In genomic region chrX:19544693-19545305, GRCh38 we compare ENCODE assay signal across 8 cellular contexts. TPM values are rescaled to one million over a fixed set of nuclear protein-coding genes. Genes with fewer than 3 reads are reported as not detected.
A peak's percentile ranks its signal among the peaks of the same experiment; 100 is the strongest.
DNase-seq lines count a peak whose midpoint lies in the region; ATAC-seq and TF ChIP-seq lines count a peak whose summit lies in the region.

No MANE protein-coding gene starts in this region.

- peaks cover 8% of the 10 kb centered on the region for H3K36me3 ChIP-seq in BJ (ENCODE audit: control insufficient read depth, insufficient read depth, low read length)
- no peaks in the 10 kb centered on the region for H3K36me3 ChIP-seq in WERI-Rb-1
- no peaks in the 10 kb centered on the region for H3K36me3 ChIP-seq in mesendoderm (ENCODE audit: control insufficient read depth, insufficient read depth, low read length)

- H3K9ac ChIP-seq in mesendoderm (ENCODE audit: low read length): no peak overlapping the region

- DNase-seq in BJ (ENCODE audit: low read depth) (no peak), NCI-H1092 (lab: John Stamatoyannopoulos, UW) (peak; percentile 63), WERI-Rb-1 (peak; percentile 62), endothelial cell (ENCODE audit: low spot score) (peak; percentile 35), mesendoderm (peak; percentile 45)
- DNase-seq in stimulated activated naive CD4-positive, alpha-beta T cell treated with Interleukin-2 at 50 U/mL for 16 hours (lab: John Stamatoyannopoulos, UW): no peak

- no peak overlapping the region for H3K4ac ChIP-seq in mesendoderm (ENCODE audit: low read depth, low read length)

- no peak overlapping the region for H3K56ac ChIP-seq in mesendoderm (ENCODE audit: low read length)

- POLR2A ChIA-PET in BJ (lab: Charles Lee): no interaction called here

- H4K5ac ChIP-seq in mesendoderm (ENCODE audit: low read length): no peak overlapping the region

- H3K4me3 Mint-ChIP-seq in endothelial cell (ENCODE audit: unreplicated experiment): no peak overlapping the region

- CTCF ChIA-PET in BJ (lab: Yijun Ruan, JAX): interaction anchor here (0.8 kb wide), 1 partner anchor 49 kb away, joined by 3 read pairs; no protein-coding TSS in a partner anchor

- H3K36me3 Mint-ChIP-seq in endothelial cell (ENCODE audit: low read depth, unreplicated experiment): peaks cover 25% of the 10 kb centered on the region

- H3K4me1 Mint-ChIP-seq in endothelial cell (ENCODE audit: unreplicated experiment): no peaks in the 10 kb centered on the region

- H3K27me3 ChIP-seq in BJ (ENCODE audit: control insufficient read depth, insufficient read depth, low read length) (no peaks in the 10 kb centered on the region), WERI-Rb-1 (ENCODE audit: insufficient read depth, low read depth, severe bottlenecking) (no peaks in the 10 kb centered on the region), mesendoderm (ENCODE audit: insufficient read depth, low read length, poor library complexity) (no peaks in the 10 kb centered on the region)

- H3K4me2 ChIP-seq in mesendoderm (ENCODE audit: low read length): no peak overlapping the region

- no CpG with 5 or more reads among the region's 8 CpGs for WGBS in mesendoderm (ENCODE audit: extremely low coverage, insufficient coverage, low lambda C conversion rate)

- no peaks in the 10 kb centered on the region for H3K9me3 ChIP-seq in WERI-Rb-1 (ENCODE audit: severe bottlenecking)

- no peak overlapping the region for H3K18ac ChIP-seq in mesendoderm (ENCODE audit: low read length)

- H3K4me1 ChIP-seq in mesendoderm (ENCODE audit: control insufficient read depth, low read depth, low read length): no peaks in the 10 kb centered on the region

- peak overlapping the region; percentile 70 for H3K27ac Mint-ChIP-seq in endothelial cell (ENCODE audit: unreplicated experiment)

- H3K9me3 Mint-ChIP-seq in endothelial cell (ENCODE audit: unreplicated experiment): no peaks in the 10 kb centered on the region

- H3K4me3 ChIP-seq in BJ (ENCODE audit: low read depth, low read length): no peak overlapping the region
- H3K4me3 ChIP-seq in WERI-Rb-1 (ENCODE audit: low read depth, low read length): no peak overlapping the region
- no peak overlapping the region for H3K4me3 ChIP-seq in mesendoderm (ENCODE audit: low read length)

- no peak overlapping the region for H2AK5ac ChIP-seq in mesendoderm (ENCODE audit: low read length)

- H2BK120ac ChIP-seq in mesendoderm (ENCODE audit: low read depth, low read length): no peak overlapping the region

- ATAC-seq in GM18867 (IDR thresholded peaks at IDR 0.05; ENCODE audit: unreplicated experiment) (peak; percentile 79), GM18520 (IDR thresholded peaks at IDR 0.05; ENCODE audit: unreplicated experiment) (no peak)

- TF ChIP-seq CTCF in BJ (IDR thresholded peaks at IDR 0.05; ENCODE audit: insufficient read depth, low read depth, low read length): peak; percentile 75
- peak; percentile 81 for TF ChIP-seq CTCF in WERI-Rb-1 (IDR thresholded peaks at IDR 0.05; ENCODE audit: low read depth, low read length)
- TF ChIP-seq CTCF in endothelial cell (IDR thresholded peaks at IDR 0.05; ENCODE audit: unreplicated experiment): peak; percentile 26

- H3K27me3 Mint-ChIP-seq in endothelial cell (ENCODE audit: unreplicated experiment): no peaks in the 10 kb centered on the region

- no peak overlapping the region for H4K8ac ChIP-seq in mesendoderm (ENCODE audit: low read depth, low read length)

- H3K27ac ChIP-seq in WERI-Rb-1: no peak overlapping the region
- H3K27ac ChIP-seq in mesendoderm (ENCODE audit: low read depth, low read length): no peak overlapping the region

- H3K79me2 ChIP-seq in mesendoderm (ENCODE audit: control insufficient read depth, insufficient read depth, low read length): no peaks in the 10 kb centered on the region

- H3K79me1 ChIP-seq in mesendoderm (ENCODE audit: low read length): no peaks in the 10 kb centered on the region

- no peak overlapping the region for H2BK15ac ChIP-seq in mesendoderm (replicated peaks; ENCODE audit: low read depth)

- no peak overlapping the region for H2BK5ac ChIP-seq in mesendoderm (ENCODE audit: low read length)

- no peak overlapping the region for H3K23ac ChIP-seq in mesendoderm (ENCODE audit: low read length)

RNA-seq across cellular contexts. Expression of gene MAP3K15, which starts 29.5 kb away (rescaled TPM):
- 0.04 and 0.07 TPM in 2 replicates for polyA plus RNA-seq in BJ (2011; rRNA removed)
- 0.14 and 0.21 TPM in 2 replicates for polyA minus RNA-seq in BJ (2011; rRNA and poly(A)+ RNA removed)
- total RNA-seq in endothelial cell (ENCODE audit: unreplicated experiment): 1.7 TPM
- polyA plus RNA-seq in mesendoderm (2013, experiment 1 of 2): 0.65 TPM
- polyA plus RNA-seq in mesendoderm (2013, experiment 2 of 2): 0.59 TPM

Comparison
In these comparisons a context has a peak if more than half of its experiments do, and no peak if none do; other contexts are left out.
1. DNase-seq: peak in NCI-H1092 (single experiment), WERI-Rb-1 (single experiment), endothelial cell (single experiment) and mesendoderm (single experiment); none in BJ (single experiment) and stimulated activated naive CD4-positive, alpha-beta T cell treated with Interleukin-2 at 50 U/mL for 16 hours (single experiment).
2. CTCF ChIP-seq: peak in every context shown above with its lines; median percentile 81 in WERI-Rb-1; 75 in BJ; 26 in endothelial cell.